In the genomic region with DNA sequence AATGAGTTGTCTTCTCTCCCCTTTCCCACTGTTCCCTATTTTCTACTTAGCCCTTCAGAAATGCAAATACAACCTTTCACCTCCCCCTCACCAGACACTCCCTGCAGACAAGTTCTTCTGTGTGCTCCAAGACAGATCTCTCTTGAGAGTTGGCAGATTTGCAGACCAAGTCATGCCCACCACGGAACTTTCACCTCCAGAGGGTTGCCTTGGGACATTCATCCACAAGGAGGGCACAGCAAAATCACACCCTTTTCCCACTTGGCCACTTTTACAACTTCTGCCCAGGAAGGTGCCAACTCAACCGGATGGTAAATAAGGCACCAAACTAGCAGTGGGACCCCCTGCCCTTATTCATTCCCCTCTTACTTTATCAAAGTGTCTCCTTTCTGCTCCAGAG, we compare ENCODE assay signal across 15 cellular contexts. TPM values are rescaled to one million over a fixed set of nuclear protein-coding genes. Genes with fewer than 3 reads are reported as not detected.
A peak's percentile ranks its signal among the peaks of the same experiment; 100 is the strongest.
DNase-seq lines count a peak whose midpoint lies in the region; ATAC-seq and TF ChIP-seq lines count a peak whose summit lies in the region.
"Had no signal": no experiment of that assay in that cellular context is flagged by ENCODE, and none has a peak within 500 bp of the region (broad histone marks: within the 10 kb centered on the region; RNA-seq: fewer than 3 reads in every experiment).

No MANE protein-coding gene starts in this region.

- H3K4me1 Mint-ChIP-seq in activated CD8-positive, alpha-beta T cell treated with anti-CD3 and anti-CD28 coated beads, Interleukin-2, amount 10 ng/mL, durations not matched to agents 7 days and 5 days (ENCODE audit: low read depth), result no peaks in the 10 kb centered on the region
- H3K4me1 Mint-ChIP-seq in activated CD8-positive, alpha-beta T cell treated with anti-CD3 and anti-CD28 coated beads for 36 hours (ENCODE audit: low read depth), result peaks cover 1% of the 10 kb centered on the region
- no peaks in the 10 kb centered on the region for H3K4me1 Mint-ChIP-seq in CD8-positive, alpha-beta T cell (ENCODE audit: low read depth)
- H3K4me1 Mint-ChIP-seq in activated T-helper 17 cell treated with anti-CD3 and anti-CD28 coated beads, Interleukin-2, amount 50 U/mL, for 72 hours, result no peaks in the 10 kb centered on the region
- H3K4me1 Mint-ChIP-seq: CD4-positive, alpha-beta memory T cell had no signal

- TF ChIP-seq CTCF in activated CD8-positive, alpha-beta T cell treated with anti-CD3 and anti-CD28 coated beads for 36 hours (IDR thresholded peaks at IDR 0.05), result no peak
- TF ChIP-seq CTCF in CD8-positive, alpha-beta T cell (IDR thresholded peaks at IDR 0.05), result no peak

- H3K27me3 Mint-ChIP-seq in activated CD8-positive, alpha-beta T cell treated with anti-CD3 and anti-CD28 coated beads, Interleukin-2, amount 10 ng/mL, durations not matched to agents 7 days and 5 days (ENCODE audit: low read depth), result peaks cover 19% of the 10 kb centered on the region
- H3K27me3 Mint-ChIP-seq in activated CD8-positive, alpha-beta T cell treated with anti-CD3 and anti-CD28 coated beads for 36 hours, result peaks cover 21% of the 10 kb centered on the region
- peaks cover 21% of the 10 kb centered on the region for H3K27me3 Mint-ChIP-seq in CD8-positive, alpha-beta T cell (ENCODE audit: low read depth)
- H3K27me3 Mint-ChIP-seq in activated T-helper 17 cell treated with anti-CD3 and anti-CD28 coated beads, Interleukin-2, amount 50 U/mL, for 72 hours, result peaks cover 26% of the 10 kb centered on the region

- no peak overlapping the region for H3K27ac Mint-ChIP-seq in activated CD8-positive, alpha-beta T cell treated with anti-CD3 and anti-CD28 coated beads, Interleukin-2, amount 10 ng/mL, durations not matched to agents 7 days and 5 days
- H3K27ac Mint-ChIP-seq in activated CD8-positive, alpha-beta T cell treated with anti-CD3 and anti-CD28 coated beads for 36 hours, result no peak overlapping the region
- no peak overlapping the region for H3K27ac Mint-ChIP-seq in CD8-positive, alpha-beta T cell
- no peak overlapping the region for H3K27ac Mint-ChIP-seq in activated T-helper 17 cell treated with anti-CD3 and anti-CD28 coated beads, Interleukin-2, amount 50 U/mL, for 72 hours
- H3K27ac Mint-ChIP-seq: CD4-positive, alpha-beta memory T cell had no signal

- 0 out of 2 replicates have a peak overlapping the region, but pooled peaks have one; percentile 21 for H3K4me3 ChIP-seq in iPS-20b (ENCODE audit: low read length)
- no peak overlapping the region for H3K4me3 ChIP-seq in CD8-positive, alpha-beta T cell (ENCODE audit: low read depth, low read length)
- H3K4me3 ChIP-seq: HAP-1 had no signal

- CTCF ChIA-PET in activated CD8-positive, alpha-beta T cell treated with anti-CD3 and anti-CD28 coated beads, Interleukin-2, amount 10 ng/mL, durations not matched to agents 7 days and 5 days (lab: Charles Lee), result interaction anchor here (0.7 to 2.5 kb wide), 2 partner anchors 11 to 143 kb away, joined by 3 to 14 read pairs; no protein-coding TSS in a partner anchor
- CTCF ChIA-PET in activated CD8-positive, alpha-beta T cell treated with anti-CD3 and anti-CD28 coated beads for 36 hours (lab: Charles Lee), result interaction anchor here (1.0 to 1.4 kb wide), 5 partner anchors 10 to 145 kb away, joined by 3 to 6 read pairs (median 3); no protein-coding TSS in a partner anchor
- CTCF ChIA-PET in CD8-positive, alpha-beta T cell (lab: Charles Lee), result interaction anchor here (0.6 to 2.4 kb wide), 3 partner anchors 12 to 38 kb away, joined by 3 to 7 read pairs (median 4); no protein-coding TSS in a partner anchor

- H3K4me1 ChIP-seq in iPS-20b (ENCODE audit: insufficient read depth, low read length), result peaks cover 13% of the 10 kb centered on the region
- no peaks in the 10 kb centered on the region for H3K4me1 ChIP-seq in CD8-positive, alpha-beta T cell (ENCODE audit: insufficient read depth, low read length)

- no peak overlapping the region for H3K4me3 Mint-ChIP-seq in activated CD8-positive, alpha-beta T cell treated with anti-CD3 and anti-CD28 coated beads, Interleukin-2, amount 10 ng/mL, durations not matched to agents 7 days and 5 days
- no peak overlapping the region for H3K4me3 Mint-ChIP-seq in activated CD8-positive, alpha-beta T cell treated with anti-CD3 and anti-CD28 coated beads for 36 hours
- H3K4me3 Mint-ChIP-seq in CD8-positive, alpha-beta T cell, result no peak overlapping the region
- H3K4me3 Mint-ChIP-seq in activated T-helper 17 cell treated with anti-CD3 and anti-CD28 coated beads, Interleukin-2, amount 50 U/mL, for 72 hours, result no peak overlapping the region
- H3K4me3 Mint-ChIP-seq: CD4-positive, alpha-beta memory T cell had no signal

- intact Hi-C loops in activated CD8-positive, alpha-beta T cell treated with anti-CD3 and anti-CD28 coated beads for 36 hours (cut with micrococcal nuclease), result no loop called here
- intact Hi-C loops in CD8-positive, alpha-beta T cell (cut with DNase I, micrococcal nuclease), result no loop called here

- DNase-seq in activated CD8-positive, alpha-beta T cell treated with anti-CD3 and anti-CD28 coated beads, Interleukin-2, amount 10 ng/mL, durations not matched to agents 7 days and 5 days, result peak; percentile 17
- no peak for DNase-seq in activated CD8-positive, alpha-beta T cell treated with anti-CD3 and anti-CD28 coated beads for 36 hours
- DNase-seq in caudate nucleus (lab: John Stamatoyannopoulos, UW) (no peak), NCI-H2171 treated with DMSO at 0.1 percent for 48 hours (lab: John Stamatoyannopoulos, UW) (no peak)
- no peak for DNase-seq in CD8-positive, alpha-beta T cell
- DNase-seq: ACHN; C1 segment of cervical spinal cord; CD4-positive, alpha-beta memory T cell; COR-L47; DMS153; GF-D8 had no signal

- H3K36me3 ChIP-seq in iPS-20b (ENCODE audit: insufficient read depth, low read depth, low read length), result no peaks in the 10 kb centered on the region
- H3K36me3 ChIP-seq in CD8-positive, alpha-beta T cell (ENCODE audit: insufficient read depth, low read length), result no peaks in the 10 kb centered on the region
- H3K36me3 ChIP-seq: HAP-1 had no signal

- peaks cover 98% of the 10 kb centered on the region for H3K27me3 ChIP-seq in iPS-20b (ENCODE audit: insufficient read depth, low read length)
- no peaks in the 10 kb centered on the region for H3K27me3 ChIP-seq in CD8-positive, alpha-beta T cell (ENCODE audit: insufficient read depth, low read length)

- H3K27ac ChIP-seq in caudate nucleus (ENCODE audit: low read depth, low read length), result peak overlapping the region; percentile 85
- H3K27ac ChIP-seq in iPS-20b (ENCODE audit: low read length), result no peak overlapping the region
- H3K27ac ChIP-seq in CD8-positive, alpha-beta T cell (ENCODE audit: low read depth, low read length), result no peak overlapping the region

- H3K9me3 Mint-ChIP-seq in activated CD8-positive, alpha-beta T cell treated with anti-CD3 and anti-CD28 coated beads, Interleukin-2, amount 10 ng/mL, durations not matched to agents 7 days and 5 days (ENCODE audit: insufficient read depth), result peaks cover 4% of the 10 kb centered on the region
- H3K9me3 Mint-ChIP-seq in activated CD8-positive, alpha-beta T cell treated with anti-CD3 and anti-CD28 coated beads for 36 hours, result no peaks in the 10 kb centered on the region
- H3K9me3 Mint-ChIP-seq in CD8-positive, alpha-beta T cell, result no peaks in the 10 kb centered on the region
- H3K9me3 Mint-ChIP-seq in activated T-helper 17 cell treated with anti-CD3 and anti-CD28 coated beads, Interleukin-2, amount 50 U/mL, for 72 hours, result no peaks in the 10 kb centered on the region
- H3K9me3 Mint-ChIP-seq: CD4-positive, alpha-beta memory T cell had no signal

- POLR2A ChIA-PET in activated CD8-positive, alpha-beta T cell treated with anti-CD3 and anti-CD28 coated beads, Interleukin-2, amount 10 ng/mL, durations not matched to agents 7 days and 5 days (lab: Charles Lee), result no interaction called here
- POLR2A ChIA-PET in activated CD8-positive, alpha-beta T cell treated with anti-CD3 and anti-CD28 coated beads for 36 hours (lab: Charles Lee), result interaction anchor here (0.6 kb wide), 1 partner anchor 13 kb away, joined by 4 read pairs; no protein-coding TSS in a partner anchor
- POLR2A ChIA-PET in CD8-positive, alpha-beta T cell (lab: Charles Lee), result no interaction called here

- H3K9me3 ChIP-seq in iPS-20b (ENCODE audit: insufficient read depth, low read depth, low read length), result no peaks in the 10 kb centered on the region
- no peaks in the 10 kb centered on the region for H3K9me3 ChIP-seq in CD8-positive, alpha-beta T cell (ENCODE audit: low read length)
- H3K9me3 ChIP-seq: HAP-1 had no signal

- peaks cover 2% of the 10 kb centered on the region for H3K36me3 Mint-ChIP-seq in activated CD8-positive, alpha-beta T cell treated with anti-CD3 and anti-CD28 coated beads, Interleukin-2, amount 10 ng/mL, durations not matched to agents 7 days and 5 days (ENCODE audit: low read depth)
- H3K36me3 Mint-ChIP-seq in activated CD8-positive, alpha-beta T cell treated with anti-CD3 and anti-CD28 coated beads for 36 hours (ENCODE audit: low read depth), result no peaks in the 10 kb centered on the region
- H3K36me3 Mint-ChIP-seq in CD8-positive, alpha-beta T cell, result no peaks in the 10 kb centered on the region
- H3K36me3 Mint-ChIP-seq in activated T-helper 17 cell treated with anti-CD3 and anti-CD28 coated beads, Interleukin-2, amount 50 U/mL, for 72 hours (ENCODE audit: low read depth), result no peaks in the 10 kb centered on the region
- H3K36me3 Mint-ChIP-seq: CD4-positive, alpha-beta memory T cell had no signal

- no peak overlapping the region for H3K9ac ChIP-seq in iPS-20b (ENCODE audit: low read depth, low read length)

- no peak for ATAC-seq in activated CD8-positive, alpha-beta T cell treated with anti-CD3 and anti-CD28 coated beads, Interleukin-2, amount 10 ng/mL, durations not matched to agents 7 days and 5 days
- no peak for ATAC-seq in activated CD8-positive, alpha-beta T cell treated with anti-CD3 and anti-CD28 coated beads for 36 hours
- ATAC-seq in CD8-positive, alpha-beta T cell, result no peak
- no peak for ATAC-seq in activated T-helper 17 cell treated with anti-CD3 and anti-CD28 coated beads, Interleukin-2, amount 50 U/mL, for 72 hours (replicated peaks)
- ATAC-seq: HepG2 had no signal

RNA-seq across cellular contexts. Expression of a gene that starts 53.5 kb away (rescaled TPM):
- 1 to 10 TPM; 2.1 to 2.3 TPM for total RNA-seq in activated CD8-positive, alpha-beta T cell treated with anti-CD3 and anti-CD28 coated beads, Interleukin-2, amount 10 ng/mL, durations not matched to agents 7 days and 5 days
- total RNA-seq in activated CD8-positive, alpha-beta T cell treated with anti-CD3 and anti-CD28 coated beads for 36 hours, result 1 to 10 TPM; 1.7 to 2.0 TPM
- 1 to 10 TPM; 1.8 to 2.0 TPM for total RNA-seq in CD8-positive, alpha-beta T cell
- 1 to 10 TPM; 1.1 to 2.1 TPM for total RNA-seq in activated T-helper 17 cell treated with anti-CD3 and anti-CD28 coated beads, Interleukin-2, amount 50 U/mL, for 72 hours
